Comparison of ENCODE assay signal across 28 cellular contexts in the genomic region with DNA sequence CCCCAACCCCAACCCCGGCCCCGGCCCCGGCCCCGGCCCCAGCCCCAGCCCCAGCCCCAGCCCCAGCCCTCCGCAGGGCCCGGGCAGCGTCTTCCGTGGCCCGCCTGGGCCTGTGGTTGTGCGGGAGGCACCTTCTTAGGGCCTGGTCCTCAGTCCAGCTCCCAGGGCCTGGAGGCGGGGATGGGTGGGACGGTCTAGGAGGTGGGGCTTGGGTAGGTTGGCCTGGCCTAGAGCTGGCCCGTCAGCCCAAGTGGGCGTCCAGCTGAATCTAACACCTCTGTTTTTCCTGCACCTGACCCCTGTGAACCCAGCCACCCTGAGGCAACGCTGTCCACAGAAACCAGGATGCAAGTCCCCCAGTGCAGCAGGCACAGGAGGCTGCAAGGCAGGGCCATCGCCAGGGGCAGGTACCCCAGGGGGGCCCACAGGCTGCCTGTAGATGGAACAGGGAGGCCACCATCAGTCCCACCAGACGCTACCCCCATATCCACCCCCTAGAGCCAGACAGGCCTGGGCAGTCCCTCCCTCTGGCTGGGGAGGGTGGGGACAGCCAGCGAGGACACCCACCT. TPM values are rescaled to one million over a fixed set of nuclear protein-coding genes. Genes with fewer than 3 reads are reported as not detected.
"Had no signal": no experiment of that assay in that cellular context is flagged by ENCODE, and none has a peak within 500 bp of the region (broad histone marks: within the 10 kb centered on the region; RNA-seq: fewer than 3 reads in every experiment).

No MANE protein-coding gene starts in this region.

- H3K36me3 ChIP-seq: adrenal gland, ascending aorta, brain microvascular endothelial cell, colonic mucosa, esophagus squamous epithelium, gastrocnemius medialis, spleen, tibial nerve had no signal

- H3K27ac ChIP-seq: adrenal gland, ascending aorta, brain microvascular endothelial cell, colonic mucosa, dorsolateral prefrontal cortex, esophagus squamous epithelium, gastrocnemius medialis, spleen, tibial nerve had no signal

- ATAC-seq: gastrocnemius medialis had no signal

- H3K9me3 ChIP-seq: adrenal gland, ascending aorta, colonic mucosa, esophagus squamous epithelium, gastrocnemius medialis, spleen, tibial nerve had no signal

- H3K27me3 ChIP-seq: adrenal gland, ascending aorta, brain microvascular endothelial cell, colonic mucosa, dorsolateral prefrontal cortex had no signal

- DNase-seq: activated CD4-positive, alpha-beta T cell treated with anti-CD3 and anti-CD28 coated beads, Interleukin-2, amount 50 U/mL, for 4 hours; activated CD8-positive, alpha-beta memory T cell treated with anti-CD3 and anti-CD28 coated beads for 24 hours; activated CD8-positive, alpha-beta memory T cell treated with anti-CD3 and anti-CD28 coated beads, Interleukin-2, amount 50 U/mL, for 4 hours; activated naive CD4-positive, alpha-beta T cell; activated T-cell treated with anti-CD3 and anti-CD28 coated beads, Interleukin-2, amount 50 U/mL, for 24 hours; adrenal gland; brain microvascular endothelial cell; colonic mucosa; dorsolateral prefrontal cortex; esophagus squamous epithelium; gastrocnemius medialis; hippocampal formation; naive B cell; spleen; stimulated activated CD4-positive, alpha-beta T cell treated with anti-CD3 and anti-CD28 coated beads, Interleukin-4, amount 100 ng/mL, for 1 hour; T-helper 9 cell had no signal

- H3K4me3 ChIP-seq: adrenal gland, ascending aorta, colonic mucosa, dorsolateral prefrontal cortex, esophagus squamous epithelium, gastrocnemius medialis, spleen, tibial nerve had no signal

- H3K4me1 ChIP-seq: adrenal gland, ascending aorta, colonic mucosa, gastrocnemius medialis, spleen, tibial nerve had no signal

RNA-seq across cellular contexts. Expression of gene MSLN, which starts 8.8 kb away (rescaled TPM):
- total RNA-seq: activated T-helper 2 cell treated with anti-CD3 and anti-CD28 coated beads, Interferon-gamma antibody, Interleukin-2, Interleukin-4, amounts not matched to agents 10 μg/mL and 5 μg/mL and 100 μg/mL, durations not matched to agents 14 hours and 24 hours and 36 hours; gastrocnemius medialis; neural crest cell; T-helper 1 cell treated with Interleukin-12 subunit alpha and Interleukin-12 subunit beta and Interleukin-4 antibody, amounts not matched to agents 30 ng/mL and 1 ng/mL, for 36 hours had no signal

RNA-seq across cellular contexts. Expression of gene GNG13, which starts 31.2 kb away (rescaled TPM):
- total RNA-seq: activated T-helper 2 cell treated with anti-CD3 and anti-CD28 coated beads, Interferon-gamma antibody, Interleukin-2, Interleukin-4, amounts not matched to agents 10 μg/mL and 5 μg/mL and 100 μg/mL, durations not matched to agents 14 hours and 24 hours and 36 hours; adrenal gland; ascending aorta; esophagus squamous epithelium; gastrocnemius medialis; lower leg skin; mucosa of gallbladder; neural crest cell; osteoblast; posterior vena cava; renal cortical epithelial cell; spleen; T-helper 1 cell treated with Interleukin-12 subunit alpha and Interleukin-12 subunit beta and Interleukin-4 antibody, amounts not matched to agents 30 ng/mL and 1 ng/mL, for 36 hours; tibial nerve; urinary bladder; WTC11 had no signal
- polyA plus RNA-seq: adrenal gland, spleen, urinary bladder had no signal
